Comparison of ENCODE assay signal across 8 cellular contexts in genomic region chr12:104137175-104137901, GRCh38. TPM values are rescaled to one million over a fixed set of nuclear protein-coding genes. Genes with fewer than 3 reads are reported as not detected.
DNase-seq lines count a peak whose midpoint lies in the region; ATAC-seq and TF ChIP-seq lines count a peak whose summit lies in the region.

No MANE protein-coding gene starts in this region.

- intact Hi-C loops in activated CD4-positive, alpha-beta T cell treated with anti-CD3 and anti-CD28 coated beads for 36 hours (cut with DNase I, micrococcal nuclease): loop anchor here (5.0 kb wide), 7 partner anchors 80 to 1195 kb away; partner anchors contain the start of genes TXNRD1 (in 2 of the 2), APPL2 (in 1 of the 2), C12orf75 (in 1 of the 2) and EID3 (in 1 of the 2)
- intact Hi-C loops in left colon (cut with DNase I, micrococcal nuclease): no loop called here

- H3K36me3 Mint-ChIP-seq in activated CD4-positive, alpha-beta T cell treated with anti-CD3 and anti-CD28 coated beads for 36 hours (ENCODE audit: low read depth): peaks cover 4% of the 10 kb centered on the region

- CTCF ChIA-PET in activated CD4-positive, alpha-beta T cell treated with anti-CD3 and anti-CD28 coated beads for 36 hours (lab: Charles Lee): interaction anchor here (1.1 to 2.0 kb wide), 2 partner anchors 12 to 151 kb away, joined by 3 to 8 read pairs; no protein-coding TSS in a partner anchor

- TF ChIP-seq CTCF in GM10266 (IDR thresholded peaks at IDR 0.05; ENCODE audit: control insufficient read depth, insufficient read depth, low read depth, missing control alignments): no peak
- TF ChIP-seq CTCF in choroid plexus epithelial cell (conservative IDR thresholded peaks at IDR 0.05; ENCODE audit: low read depth, low read length): peak; percentile 3

- no peaks in the 10 kb centered on the region for H3K27me3 Mint-ChIP-seq in activated CD4-positive, alpha-beta T cell treated with anti-CD3 and anti-CD28 coated beads for 36 hours

- no peaks in the 10 kb centered on the region for H3K9me3 Mint-ChIP-seq in activated CD4-positive, alpha-beta T cell treated with anti-CD3 and anti-CD28 coated beads for 36 hours (ENCODE audit: low read depth)

- ATAC-seq in activated CD4-positive, alpha-beta T cell treated with anti-CD3 and anti-CD28 coated beads for 36 hours: no peak
- ATAC-seq in left colon: peak; percentile 32

- H3K27ac Mint-ChIP-seq in activated CD4-positive, alpha-beta T cell treated with anti-CD3 and anti-CD28 coated beads for 36 hours: peak overlapping the region; percentile 90

- POLR2A ChIA-PET in activated CD4-positive, alpha-beta T cell treated with anti-CD3 and anti-CD28 coated beads for 36 hours (lab: Charles Lee): interaction anchor here (1.0 to 1.7 kb wide), 6 partner anchors 73 to 209 kb away, joined by 3 to 10 read pairs (median 6); partner anchors contain the start of genes HCFC2, HSP90B1 and TDG

- H3K4me3 Mint-ChIP-seq in activated CD4-positive, alpha-beta T cell treated with anti-CD3 and anti-CD28 coated beads for 36 hours: peak overlapping the region; percentile 83

- peaks cover 23% of the 10 kb centered on the region for H3K4me1 Mint-ChIP-seq in activated CD4-positive, alpha-beta T cell treated with anti-CD3 and anti-CD28 coated beads for 36 hours

- DNase-seq in GM10266 (ENCODE audit: extremely low spot score) (peak; percentile 54), HCEC 1CT (peak; percentile 62), NAMALWA (ENCODE audit: low spot score) (peak; percentile 79), choroid plexus epithelial cell (ENCODE audit: low read depth) (peak; percentile 72), left colon (peak; percentile 42 to 59), NCI-H1048 (lab: John Stamatoyannopoulos, UW) (no peak)
- peak; percentile 62 for DNase-seq in activated CD4-positive, alpha-beta T cell treated with anti-CD3 and anti-CD28 coated beads for 36 hours
- peak; percentile 27 to 45 for DNase-seq in stimulated activated CD4-positive, alpha-beta T cell treated with anti-CD3 and anti-CD28 coated beads, Interleukin-1b, Interleukin-23, amount 100 ng/mL, for 4 hours (ENCODE audit: low read depth in 2 of 2)

- H3K4me3 ChIP-seq in choroid plexus epithelial cell (ENCODE audit: low read depth, low read length): peak overlapping the region; percentile 83

RNA-seq across cellular contexts. Expression of gene NFYB, which starts 0.7 kb away (rescaled TPM):
- total RNA-seq in activated CD4-positive, alpha-beta T cell treated with anti-CD3 and anti-CD28 coated beads for 36 hours: 10 to 100 TPM; 18.8 to 27.2 TPM
- total RNA-seq in left colon: 10 to 100 TPM; 13.7 to 17.3 TPM

Comparison
In these comparisons a context has a peak if more than half of its experiments do, and no peak if none do; other contexts are left out.
1. intact Hi-C loops: an anchor here in activated CD4-positive, alpha-beta T cell treated with anti-CD3 and anti-CD28 coated beads for 36 hours (5.0 kb wide); none called in left colon.